In genomic region chr10:2985729-2986232, GRCh38 we compare ENCODE assay signal across 9 cellular contexts.
DNase-seq lines count a peak whose midpoint lies in the region; ATAC-seq, FAIRE-seq and TF ChIP-seq lines count a peak whose summit lies in the region.
"Had no signal": no experiment of that assay in that cellular context is flagged by ENCODE, and none has a peak within 500 bp of the region (broad histone marks: within the 10 kb centered on the region; RNA-seq: fewer than 3 reads in every experiment).

No MANE protein-coding gene starts in this region.

- H3K4me1 ChIP-seq in A549 (peaks cover 15% of the 10 kb centered on the region), kidney (ENCODE audit: control insufficient read depth in 1 of 2, insufficient read depth in 1 of 2, low read depth in 1 of 2, low read length in 2 of 2) (no peaks in the 10 kb centered on the region)

- TF ChIP-seq EP300 in A549 (IDR thresholded peaks at IDR 0.05): no peak

- no peak for TF ChIP-seq CTCF in A549 (IDR thresholded peaks at IDR 0.05)
- no peak for TF ChIP-seq CTCF in kidney (IDR thresholded peaks at IDR 0.05; ENCODE audit: borderline replicate concordance, extremely low read depth, insufficient read depth)

- H3K4me3 ChIP-seq in A549: no peak overlapping the region
- no peak overlapping the region for H3K4me3 ChIP-seq in kidney (ENCODE audit: low read length in 2 of 2)

- ATAC-seq in A549: peak; percentile 72 to 83
- no peak for ATAC-seq in GM21717 (IDR thresholded peaks at IDR 0.05; ENCODE audit: unreplicated experiment)
- ATAC-seq in GM18502 (IDR thresholded peaks at IDR 0.05; ENCODE audit: poor library complexity, unreplicated experiment): no peak

- FAIRE-seq in A549 (lab: Jason Lieb, UNC) (no peak), kidney (lab: Jason Lieb, UNC) (no peak)

- intact Hi-C loops in kidney (cut with DNase I): no loop called here

- CTCF ChIA-PET in A549 (lab: Yijun Ruan, JAX): interaction anchor here (0.8 to 2.1 kb wide), 5 partner anchors 8 to 58 kb away, joined by 3 to 11 read pairs (median 4); no protein-coding TSS in a partner anchor

- H3K36me3 ChIP-seq in kidney (ENCODE audit: control insufficient read depth in 1 of 2, insufficient read depth in 2 of 2, low read length in 2 of 2): no peaks in the 10 kb centered on the region

- POLR2A ChIA-PET in A549 (lab: Yijun Ruan, JAX): no interaction called here

- no peak for TF ChIP-seq POLR2A in A549 (IDR thresholded peaks at IDR 0.05; ENCODE audit: low read length)

- WGBS in A549 (ENCODE audit: missing lambda C conversion rate): 20% methylated on average over 11 of the region's 11 CpGs

- DNase-seq in A549 (ENCODE audit: low read depth in 1 of 2, low spot score in 1 of 2) (peak; percentile 53 to 56), HK-2 (ENCODE audit: unreplicated experiment) (peak; percentile 48), UCSD-AML1 (lab: John Stamatoyannopoulos, UW; ENCODE audit: unreplicated experiment) (peak; percentile 21), kidney (peak; percentile 78), NCI-H446 treated with DMSO at 0.1 percent for 48 hours (lab: John Stamatoyannopoulos, UW) (no peak)
- DNase-seq in activated CD4-positive, alpha-beta T cell treated with anti-CD3 and anti-CD28 coated beads, Interleukin-2, amount 50 U/mL, for 1 hour: no peak
- DNase-seq: T1000 had no signal

- H3K9me3 ChIP-seq in A549 (0 out of 3 replicates have a peak, but pooled peaks cover 6% of the 10 kb centered on the region), kidney (ENCODE audit: control insufficient read depth in 1 of 2, low read length in 2 of 2) (peaks cover 3 to 7% of the 10 kb centered on the region in 2 donors)

- no peak overlapping the region for H3K9ac ChIP-seq in kidney (ENCODE audit: low read length in 2 of 2)

- peak overlapping the region; percentile 54 for H3K4me2 ChIP-seq in A549

- TF ChIP-seq RAD21 in A549 (conservative IDR thresholded peaks at IDR 0.05 in 1 of 2, IDR thresholded peaks at IDR 0.05 in 1 of 2): no peak

- H3K27ac ChIP-seq in A549 (peak overlapping the region; percentile 25 to 73; a peak in 4 of 6 replicates), kidney (ENCODE audit: low read depth in 2 of 2, low read length in 2 of 2) (no peak overlapping the region)

TF ChIP-seq in A549, 52 proteins besides CTCF, POLR2A, EP300 and RAD21:
- no peak; the same call in 1 of the 2 replicates for TF ChIP-seq FOSL2 (IDR thresholded peaks at IDR 0.05)
- TF ChIP-seq FOSL2 (CRISPR knock-in tag; IDR thresholded peaks at IDR 0.05): peak; percentile 54
- TF ChIP-seq KDM5A (IDR thresholded peaks at IDR 0.05): no peak
- no peak for TF ChIP-seq RFX5 (IDR thresholded peaks at IDR 0.05)
- TF ChIP-seq USF2 (IDR thresholded peaks at IDR 0.05): no peak
- TF ChIP-seq MAZ (IDR thresholded peaks at IDR 0.05; ENCODE audit: borderline replicate concordance, low read depth, low read length): no peak
- TF ChIP-seq CHD4 (IDR thresholded peaks at IDR 0.05; ENCODE audit: borderline replicate concordance): no peak
TF ChIP-seq in A549: peak in this region for 1.

Comparison
In these comparisons a context has a peak if more than half of its experiments do, and no peak if none do; other contexts are left out.
1. ATAC-seq: peak in A549 (2 of 2); none in GM21717 (single experiment) and GM18502 (single experiment).
2. DNase-seq: peak in A549 (2 of 2), HK-2 (single experiment), UCSD-AML1 (single experiment) and kidney (single experiment); none in NCI-H446 treated with DMSO at 0.1 percent for 48 hours (single experiment) and activated CD4-positive, alpha-beta T cell treated with anti-CD3 and anti-CD28 coated beads, Interleukin-2, amount 50 U/mL, for 1 hour (single experiment).
3. H3K27ac ChIP-seq: peak in A549 (2 of 2); none in kidney (0 of 2).